In the genomic region with DNA sequence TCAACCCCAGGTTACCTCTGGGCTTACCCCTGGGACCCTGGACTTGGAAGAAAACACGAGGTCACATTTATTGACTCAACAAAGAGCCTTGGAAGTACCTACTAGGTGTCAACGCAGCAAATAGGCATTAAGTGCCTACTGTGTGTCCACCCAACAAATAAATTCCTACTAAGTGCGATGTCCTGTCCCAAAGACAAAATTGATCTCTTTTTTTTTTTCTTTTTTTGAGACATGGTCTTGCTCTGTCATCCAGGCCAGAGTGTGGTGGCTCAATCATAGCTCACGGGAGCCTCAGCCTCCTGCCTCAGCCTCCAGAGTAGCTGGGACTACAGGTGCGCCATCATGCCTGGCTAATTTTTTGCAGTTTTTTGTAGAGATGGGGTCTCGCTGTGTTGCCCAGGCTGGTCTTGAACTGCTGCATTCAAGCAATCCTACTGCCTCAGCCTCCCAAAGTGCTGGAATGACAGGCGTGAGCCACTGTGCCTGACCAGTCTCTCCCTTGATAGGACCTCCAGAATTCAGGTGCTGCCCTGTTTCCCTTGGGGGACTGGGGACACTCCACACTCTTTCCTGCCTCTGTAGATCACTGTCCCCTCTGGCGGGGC, we compare ENCODE assay signal across 1 cellular context.
TF ChIP-seq lines count a peak whose summit lies in the region.

No MANE protein-coding gene starts in this region.

TF ChIP-seq in GM23338, 12 proteins besides CTCF, POLR2A, EP300 and RAD21 (continued from another document):
- TF ChIP-seq, protein P1, sequence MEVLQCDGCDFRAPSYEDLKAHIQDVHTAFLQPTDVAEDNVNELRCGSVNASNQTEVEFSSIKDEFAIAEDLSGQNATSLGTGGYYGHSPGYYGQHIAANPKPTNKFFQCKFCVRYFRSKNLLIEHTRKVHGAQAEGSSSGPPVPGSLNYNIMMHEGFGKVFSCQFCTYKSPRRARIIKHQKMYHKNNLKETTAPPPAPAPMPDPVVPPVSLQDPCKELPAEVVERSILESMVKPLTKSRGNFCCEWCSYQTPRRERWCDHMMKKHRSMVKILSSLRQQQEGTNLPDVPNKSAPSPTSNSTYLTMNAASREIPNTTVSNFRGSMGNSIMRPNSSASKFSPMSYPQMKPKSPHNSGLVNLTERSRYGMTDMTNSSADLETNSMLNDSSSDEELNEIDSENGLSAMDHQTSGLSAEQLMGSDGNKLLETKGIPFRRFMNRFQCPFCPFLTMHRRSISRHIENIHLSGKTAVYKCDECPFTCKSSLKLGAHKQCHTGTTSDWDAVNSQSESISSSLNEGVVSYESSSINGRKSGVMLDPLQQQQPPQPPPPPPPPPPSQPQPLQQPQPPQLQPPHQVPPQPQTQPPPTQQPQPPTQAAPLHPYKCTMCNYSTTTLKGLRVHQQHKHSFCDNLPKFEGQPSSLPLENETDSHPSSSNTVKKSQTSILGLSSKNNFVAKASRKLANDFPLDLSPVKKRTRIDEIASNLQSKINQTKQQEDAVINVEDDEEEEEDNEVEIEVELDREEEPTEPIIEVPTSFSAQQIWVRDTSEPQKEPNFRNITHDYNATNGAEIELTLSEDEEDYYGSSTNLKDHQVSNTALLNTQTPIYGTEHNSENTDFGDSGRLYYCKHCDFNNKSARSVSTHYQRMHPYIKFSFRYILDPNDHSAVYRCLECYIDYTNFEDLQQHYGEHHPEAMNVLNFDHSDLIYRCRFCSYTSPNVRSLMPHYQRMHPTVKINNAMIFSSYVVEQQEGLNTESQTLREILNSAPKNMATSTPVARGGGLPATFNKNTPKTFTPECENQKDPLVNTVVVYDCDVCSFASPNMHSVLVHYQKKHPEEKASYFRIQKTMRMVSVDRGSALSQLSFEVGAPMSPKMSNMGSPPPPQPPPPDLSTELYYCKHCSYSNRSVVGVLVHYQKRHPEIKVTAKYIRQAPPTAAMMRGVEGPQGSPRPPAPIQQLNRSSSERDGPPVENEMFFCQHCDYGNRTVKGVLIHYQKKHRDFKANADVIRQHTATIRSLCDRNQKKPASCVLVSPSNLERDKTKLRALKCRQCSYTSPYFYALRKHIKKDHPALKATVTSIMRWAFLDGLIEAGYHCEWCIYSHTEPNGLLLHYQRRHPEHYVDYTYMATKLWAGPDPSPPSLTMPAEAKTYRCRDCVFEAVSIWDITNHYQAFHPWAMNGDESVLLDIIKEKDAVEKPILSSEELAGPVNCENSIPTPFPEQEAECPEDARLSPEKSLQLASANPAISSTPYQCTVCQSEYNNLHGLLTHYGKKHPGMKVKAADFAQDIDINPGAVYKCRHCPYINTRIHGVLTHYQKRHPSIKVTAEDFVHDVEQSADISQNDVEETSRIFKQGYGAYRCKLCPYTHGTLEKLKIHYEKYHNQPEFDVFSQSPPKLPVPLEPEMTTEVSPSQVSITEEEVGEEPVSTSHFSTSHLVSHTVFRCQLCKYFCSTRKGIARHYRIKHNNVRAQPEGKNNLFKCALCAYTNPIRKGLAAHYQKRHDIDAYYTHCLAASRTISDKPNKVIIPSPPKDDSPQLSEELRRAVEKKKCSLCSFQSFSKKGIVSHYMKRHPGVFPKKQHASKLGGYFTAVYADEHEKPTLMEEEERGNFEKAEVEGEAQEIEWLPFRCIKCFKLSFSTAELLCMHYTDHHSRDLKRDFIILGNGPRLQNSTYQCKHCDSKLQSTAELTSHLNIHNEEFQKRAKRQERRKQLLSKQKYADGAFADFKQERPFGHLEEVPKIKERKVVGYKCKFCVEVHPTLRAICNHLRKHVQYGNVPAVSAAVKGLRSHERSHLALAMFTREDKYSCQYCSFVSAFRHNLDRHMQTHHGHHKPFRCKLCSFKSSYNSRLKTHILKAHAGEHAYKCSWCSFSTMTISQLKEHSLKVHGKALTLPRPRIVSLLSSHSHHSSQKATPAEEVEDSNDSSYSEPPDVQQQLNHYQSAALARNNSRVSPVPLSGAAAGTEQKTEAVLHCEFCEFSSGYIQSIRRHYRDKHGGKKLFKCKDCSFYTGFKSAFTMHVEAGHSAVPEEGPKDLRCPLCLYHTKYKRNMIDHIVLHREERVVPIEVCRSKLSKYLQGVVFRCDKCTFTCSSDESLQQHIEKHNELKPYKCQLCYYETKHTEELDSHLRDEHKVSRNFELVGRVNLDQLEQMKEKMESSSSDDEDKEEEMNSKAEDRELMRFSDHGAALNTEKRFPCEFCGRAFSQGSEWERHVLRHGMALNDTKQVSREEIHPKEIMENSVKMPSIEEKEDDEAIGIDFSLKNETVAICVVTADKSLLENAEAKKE (CRISPR knock-in tag; IDR thresholded peaks at IDR 0.05): no peak
- TF ChIP-seq JUNB (IDR thresholded peaks at IDR 0.05; ENCODE audit: unreplicated experiment) (no peak), EZH2 (IDR thresholded peaks at IDR 0.05; ENCODE audit: low read depth, unreplicated experiment) (no peak), STAT1 (IDR thresholded peaks at IDR 0.05; ENCODE audit: unreplicated experiment) (no peak), EZH2phosphoT487 (IDR thresholded peaks at IDR 0.05; ENCODE audit: unreplicated experiment) (no peak), ZNF114 (CRISPR knock-in tag; IDR thresholded peaks at IDR 0.05) (no peak), ZNF331 (CRISPR knock-in tag; IDR thresholded peaks at IDR 0.05; ENCODE audit: low read depth) (no peak), CREB1 (CRISPR knock-in tag; IDR thresholded peaks at IDR 0.05; ENCODE audit: low read depth) (no peak)
- TF ChIP-seq, protein P2, sequence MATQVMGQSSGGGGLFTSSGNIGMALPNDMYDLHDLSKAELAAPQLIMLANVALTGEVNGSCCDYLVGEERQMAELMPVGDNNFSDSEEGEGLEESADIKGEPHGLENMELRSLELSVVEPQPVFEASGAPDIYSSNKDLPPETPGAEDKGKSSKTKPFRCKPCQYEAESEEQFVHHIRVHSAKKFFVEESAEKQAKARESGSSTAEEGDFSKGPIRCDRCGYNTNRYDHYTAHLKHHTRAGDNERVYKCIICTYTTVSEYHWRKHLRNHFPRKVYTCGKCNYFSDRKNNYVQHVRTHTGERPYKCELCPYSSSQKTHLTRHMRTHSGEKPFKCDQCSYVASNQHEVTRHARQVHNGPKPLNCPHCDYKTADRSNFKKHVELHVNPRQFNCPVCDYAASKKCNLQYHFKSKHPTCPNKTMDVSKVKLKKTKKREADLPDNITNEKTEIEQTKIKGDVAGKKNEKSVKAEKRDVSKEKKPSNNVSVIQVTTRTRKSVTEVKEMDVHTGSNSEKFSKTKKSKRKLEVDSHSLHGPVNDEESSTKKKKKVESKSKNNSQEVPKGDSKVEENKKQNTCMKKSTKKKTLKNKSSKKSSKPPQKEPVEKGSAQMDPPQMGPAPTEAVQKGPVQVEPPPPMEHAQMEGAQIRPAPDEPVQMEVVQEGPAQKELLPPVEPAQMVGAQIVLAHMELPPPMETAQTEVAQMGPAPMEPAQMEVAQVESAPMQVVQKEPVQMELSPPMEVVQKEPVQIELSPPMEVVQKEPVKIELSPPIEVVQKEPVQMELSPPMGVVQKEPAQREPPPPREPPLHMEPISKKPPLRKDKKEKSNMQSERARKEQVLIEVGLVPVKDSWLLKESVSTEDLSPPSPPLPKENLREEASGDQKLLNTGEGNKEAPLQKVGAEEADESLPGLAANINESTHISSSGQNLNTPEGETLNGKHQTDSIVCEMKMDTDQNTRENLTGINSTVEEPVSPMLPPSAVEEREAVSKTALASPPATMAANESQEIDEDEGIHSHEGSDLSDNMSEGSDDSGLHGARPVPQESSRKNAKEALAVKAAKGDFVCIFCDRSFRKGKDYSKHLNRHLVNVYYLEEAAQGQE (IDR thresholded peaks at IDR 0.05; ENCODE audit: unreplicated experiment): no peak
